25 cellular contexts compared by ENCODE assay signal in genomic region chr4:5168891-5169290, GRCh38.
"Had no signal": no experiment of that assay in that cellular context is flagged by ENCODE, and none has a peak within 500 bp of the region (broad histone marks: within the 10 kb centered on the region; RNA-seq: fewer than 3 reads in every experiment).

No MANE protein-coding gene starts in this region.

- H3K4me1 Mint-ChIP-seq: immature natural killer cell; naive B cell; stimulated activated memory B cell treated with anti-CD40 and anti-IgM and Interleukin-4, amounts not matched to agents 10 μg/mL and 1 μg/mL and 100 μg/mL, for 72 hours; stimulated activated naive CD8-positive, alpha-beta T cell treated with anti-CD3 and anti-CD28 coated beads, Interleukin-15, amount 100 ng/mL, for 72 hours had no signal

- H3K27ac ChIP-seq: left lung, lower lobe of right lung, pancreas, right atrium auricular region, right lobe of liver, tibial nerve had no signal

- H3K9me3 Mint-ChIP-seq: immature natural killer cell, type B pancreatic cell had no signal

- ATAC-seq: left colon; left lung; lower lobe of right lung; natural killer cell treated with Interleukin-12 subunit alpha and Interleukin-12 subunit beta and Interleukin-15 and Interleukin-18, amount 100 ng/mL, for 72 hours; pancreas; right lobe of liver; stimulated activated memory B cell treated with anti-CD40 and anti-IgM and Interleukin-4, amounts not matched to agents 10 μg/mL and 1 μg/mL and 100 μg/mL, for 72 hours; stimulated activated naive CD8-positive, alpha-beta T cell treated with anti-CD3 and anti-CD28 coated beads, Interleukin-15, amount 100 ng/mL, for 72 hours had no signal

- DNase-seq: hippocampal formation; immature natural killer cell; kidney; left colon; left lung; lower lobe of right lung; mesendoderm; naive B cell; pancreas; posterior cingulate gyrus; right lobe of liver; stimulated activated CD4-positive, alpha-beta T cell treated with anti-CD3 and anti-CD28 coated beads, Interleukin-1b, Interleukin-23, amount 100 ng/mL, for 48 hours; stimulated activated CD4-positive, alpha-beta T cell treated with anti-CD3 and anti-CD28 coated beads, Interleukin-2, amount 100 ng/mL, for 48 hours; stimulated activated CD4-positive, alpha-beta T cell treated with anti-CD3 and anti-CD28 coated beads, Interleukin-4, amount 100 ng/mL, for 4 hours; stimulated activated CD8-positive, alpha-beta memory T cell treated with anti-CD3 and anti-CD28 coated beads, Interleukin-4, amount 100 ng/mL, for 48 hours; stimulated activated naive CD4-positive, alpha-beta T cell treated with Interleukin-2 at 50 U/mL for 16 hours; stimulated activated naive CD8-positive, alpha-beta T cell treated with anti-CD3 and anti-CD28 coated beads, Interleukin-15, amount 100 ng/mL, for 72 hours; substantia nigra had no signal

- H3K27ac Mint-ChIP-seq: immature natural killer cell; mesothelial cell of epicardium; naive B cell; natural killer cell treated with Interleukin-12 subunit alpha and Interleukin-12 subunit beta and Interleukin-15 and Interleukin-18, amount 100 ng/mL, for 72 hours; stimulated activated memory B cell treated with anti-CD40 and anti-IgM and Interleukin-4, amounts not matched to agents 10 μg/mL and 1 μg/mL and 100 μg/mL, for 72 hours; stimulated activated naive CD8-positive, alpha-beta T cell treated with anti-CD3 and anti-CD28 coated beads, Interleukin-15, amount 100 ng/mL, for 72 hours; type B pancreatic cell had no signal

- H3K9me3 ChIP-seq: lower lobe of right lung, pancreas, right atrium auricular region, right lobe of liver had no signal

- H3K4me3 Mint-ChIP-seq: immature natural killer cell; mesothelial cell of epicardium; naive B cell; natural killer cell treated with Interleukin-12 subunit alpha and Interleukin-12 subunit beta and Interleukin-15 and Interleukin-18, amount 100 ng/mL, for 72 hours; stimulated activated memory B cell treated with anti-CD40 and anti-IgM and Interleukin-4, amounts not matched to agents 10 μg/mL and 1 μg/mL and 100 μg/mL, for 72 hours; stimulated activated naive CD8-positive, alpha-beta T cell treated with anti-CD3 and anti-CD28 coated beads, Interleukin-15, amount 100 ng/mL, for 72 hours; type B pancreatic cell had no signal

- H3K4me3 ChIP-seq: left lung, lower lobe of right lung, pancreas, right atrium auricular region, right lobe of liver, smooth muscle cell, tibial nerve had no signal

- H3K27me3 Mint-ChIP-seq: naive B cell; stimulated activated memory B cell treated with anti-CD40 and anti-IgM and Interleukin-4, amounts not matched to agents 10 μg/mL and 1 μg/mL and 100 μg/mL, for 72 hours; stimulated activated naive CD8-positive, alpha-beta T cell treated with anti-CD3 and anti-CD28 coated beads, Interleukin-15, amount 100 ng/mL, for 72 hours had no signal

- H3K36me3 Mint-ChIP-seq: immature natural killer cell; mesothelial cell of epicardium; naive B cell; natural killer cell treated with Interleukin-12 subunit alpha and Interleukin-12 subunit beta and Interleukin-15 and Interleukin-18, amount 100 ng/mL, for 72 hours; stimulated activated memory B cell treated with anti-CD40 and anti-IgM and Interleukin-4, amounts not matched to agents 10 μg/mL and 1 μg/mL and 100 μg/mL, for 72 hours; type B pancreatic cell had no signal

- H3K27me3 ChIP-seq: left lung, pancreas, right atrium auricular region, right lobe of liver, tibial nerve had no signal

- H3K4me1 ChIP-seq: left lung, lower lobe of right lung, pancreas, right atrium auricular region, right lobe of liver had no signal

- H3K36me3 ChIP-seq: left lung, lower lobe of right lung, pancreas, right atrium auricular region, right lobe of liver, tibial nerve had no signal
